In genomic region chr13:21134475-21134874, GRCh38 we compare ENCODE assay signal across 2 cellular contexts.
TF ChIP-seq lines count a peak whose summit lies in the region.

No MANE protein-coding gene starts in this region.

TF ChIP-seq in A549, 52 proteins besides CTCF, POLR2A, EP300 and RAD21 (continued from another document):
- no peak for TF ChIP-seq RARB (CRISPR knock-in tag; IDR thresholded peaks at IDR 0.05)
- TF ChIP-seq ELK1 (IDR thresholded peaks at IDR 0.05; ENCODE audit: low read depth, low read length): no peak
- no peak for TF ChIP-seq USF2 (IDR thresholded peaks at IDR 0.05)
- no peak for TF ChIP-seq FOSL2 (IDR thresholded peaks at IDR 0.05)
- no peak for TF ChIP-seq FOSL2 (CRISPR knock-in tag; IDR thresholded peaks at IDR 0.05)
- no peak for TF ChIP-seq SREBF2 (IDR thresholded peaks at IDR 0.05)
TF ChIP-seq in A549: peak in this region for 0.

TF ChIP-seq in GM23338, 12 proteins besides CTCF, POLR2A, EP300 and RAD21 (continued from another document):
- TF ChIP-seq ZNF462 (CRISPR knock-in tag; IDR thresholded peaks at IDR 0.05): no peak
- TF ChIP-seq ZNF331 (CRISPR knock-in tag; IDR thresholded peaks at IDR 0.05; ENCODE audit: low read depth): no peak
- no peak for TF ChIP-seq STAT1 (IDR thresholded peaks at IDR 0.05; ENCODE audit: unreplicated experiment)
- TF ChIP-seq, protein P1, sequence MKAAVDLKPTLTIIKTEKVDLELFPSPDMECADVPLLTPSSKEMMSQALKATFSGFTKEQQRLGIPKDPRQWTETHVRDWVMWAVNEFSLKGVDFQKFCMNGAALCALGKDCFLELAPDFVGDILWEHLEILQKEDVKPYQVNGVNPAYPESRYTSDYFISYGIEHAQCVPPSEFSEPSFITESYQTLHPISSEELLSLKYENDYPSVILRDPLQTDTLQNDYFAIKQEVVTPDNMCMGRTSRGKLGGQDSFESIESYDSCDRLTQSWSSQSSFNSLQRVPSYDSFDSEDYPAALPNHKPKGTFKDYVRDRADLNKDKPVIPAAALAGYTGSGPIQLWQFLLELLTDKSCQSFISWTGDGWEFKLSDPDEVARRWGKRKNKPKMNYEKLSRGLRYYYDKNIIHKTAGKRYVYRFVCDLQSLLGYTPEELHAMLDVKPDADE (IDR thresholded peaks at IDR 0.05): no peak
- TF ChIP-seq CREB1 (CRISPR knock-in tag; IDR thresholded peaks at IDR 0.05; ENCODE audit: low read depth): no peak
- no peak for TF ChIP-seq EZH2phosphoT487 (IDR thresholded peaks at IDR 0.05; ENCODE audit: unreplicated experiment)
- TF ChIP-seq, protein P2, sequence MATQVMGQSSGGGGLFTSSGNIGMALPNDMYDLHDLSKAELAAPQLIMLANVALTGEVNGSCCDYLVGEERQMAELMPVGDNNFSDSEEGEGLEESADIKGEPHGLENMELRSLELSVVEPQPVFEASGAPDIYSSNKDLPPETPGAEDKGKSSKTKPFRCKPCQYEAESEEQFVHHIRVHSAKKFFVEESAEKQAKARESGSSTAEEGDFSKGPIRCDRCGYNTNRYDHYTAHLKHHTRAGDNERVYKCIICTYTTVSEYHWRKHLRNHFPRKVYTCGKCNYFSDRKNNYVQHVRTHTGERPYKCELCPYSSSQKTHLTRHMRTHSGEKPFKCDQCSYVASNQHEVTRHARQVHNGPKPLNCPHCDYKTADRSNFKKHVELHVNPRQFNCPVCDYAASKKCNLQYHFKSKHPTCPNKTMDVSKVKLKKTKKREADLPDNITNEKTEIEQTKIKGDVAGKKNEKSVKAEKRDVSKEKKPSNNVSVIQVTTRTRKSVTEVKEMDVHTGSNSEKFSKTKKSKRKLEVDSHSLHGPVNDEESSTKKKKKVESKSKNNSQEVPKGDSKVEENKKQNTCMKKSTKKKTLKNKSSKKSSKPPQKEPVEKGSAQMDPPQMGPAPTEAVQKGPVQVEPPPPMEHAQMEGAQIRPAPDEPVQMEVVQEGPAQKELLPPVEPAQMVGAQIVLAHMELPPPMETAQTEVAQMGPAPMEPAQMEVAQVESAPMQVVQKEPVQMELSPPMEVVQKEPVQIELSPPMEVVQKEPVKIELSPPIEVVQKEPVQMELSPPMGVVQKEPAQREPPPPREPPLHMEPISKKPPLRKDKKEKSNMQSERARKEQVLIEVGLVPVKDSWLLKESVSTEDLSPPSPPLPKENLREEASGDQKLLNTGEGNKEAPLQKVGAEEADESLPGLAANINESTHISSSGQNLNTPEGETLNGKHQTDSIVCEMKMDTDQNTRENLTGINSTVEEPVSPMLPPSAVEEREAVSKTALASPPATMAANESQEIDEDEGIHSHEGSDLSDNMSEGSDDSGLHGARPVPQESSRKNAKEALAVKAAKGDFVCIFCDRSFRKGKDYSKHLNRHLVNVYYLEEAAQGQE (IDR thresholded peaks at IDR 0.05; ENCODE audit: unreplicated experiment): no peak
- no peak for TF ChIP-seq EZH2 (IDR thresholded peaks at IDR 0.05; ENCODE audit: low read depth, unreplicated experiment)
- TF ChIP-seq NANOG (IDR thresholded peaks at IDR 0.05; ENCODE audit: borderline replicate concordance): no peak
- TF ChIP-seq JUNB (IDR thresholded peaks at IDR 0.05; ENCODE audit: unreplicated experiment): no peak
TF ChIP-seq in GM23338: peak in this region for 0.
